8 cellular contexts compared by ENCODE assay signal in the genomic region with DNA sequence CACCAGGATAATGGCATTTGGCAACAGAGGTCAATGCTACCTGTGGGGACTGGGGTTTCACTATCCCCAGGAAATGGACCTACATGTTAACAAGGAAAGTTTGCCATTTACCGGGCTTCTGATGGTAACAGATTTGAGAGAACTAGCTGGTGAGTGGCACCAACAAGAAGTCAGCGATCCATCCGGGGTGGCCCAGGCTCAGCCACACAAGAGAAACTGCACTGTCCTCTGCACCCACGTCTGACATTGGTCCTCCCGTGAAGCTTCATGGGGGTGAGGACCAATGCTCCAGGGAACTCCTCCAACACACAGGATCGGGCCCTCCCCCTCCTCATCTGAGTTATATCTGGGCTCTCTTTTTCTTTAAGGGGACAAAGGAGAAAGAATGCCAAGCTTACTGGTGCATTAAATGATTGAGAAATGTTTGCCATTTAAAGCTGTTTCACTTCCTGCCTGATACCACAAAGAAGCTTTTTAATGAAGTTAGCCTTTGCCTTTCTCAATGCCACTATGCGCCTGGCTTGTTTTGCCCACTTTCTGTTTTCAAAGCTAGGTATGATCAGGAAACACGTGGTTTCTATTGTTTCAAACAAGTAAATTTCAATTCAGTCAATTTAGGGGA.
DNase-seq lines count a peak whose midpoint lies in the region; ATAC-seq and TF ChIP-seq lines count a peak whose summit lies in the region.

No MANE protein-coding gene starts in this region.

- peak overlapping the region; percentile 10 for H3K4me3 ChIP-seq in CD8-positive, alpha-beta memory T cell (ENCODE audit: low read length)
- peak overlapping the region; percentile 16 for H3K4me3 ChIP-seq in osteoblast (ENCODE audit: insufficient read depth, low read length)
- no peak overlapping the region for H3K4me3 ChIP-seq in right atrium auricular region

- H3K79me2 ChIP-seq in osteoblast (ENCODE audit: insufficient read depth, low read length), result no peaks in the 10 kb centered on the region

- H3K4me1 Mint-ChIP-seq in CD8-positive, alpha-beta memory T cell, result peaks cover 89 to 100% (median 98%) of the 10 kb centered on the region in 3 donors
- peaks cover 96% of the 10 kb centered on the region for H3K4me1 Mint-ChIP-seq in activated CD8-positive, alpha-beta T cell treated with anti-CD3 and anti-CD28 coated beads, Interleukin-2, amount 10 ng/mL, durations not matched to agents 7 days and 5 days (ENCODE audit: low read depth)

- TF ChIP-seq CTCF in osteoblast (IDR thresholded peaks at IDR 0.05; ENCODE audit: extremely low read depth, low read depth, low read length), result no peak
- no peak for TF ChIP-seq CTCF in right atrium auricular region (IDR thresholded peaks at IDR 0.05)

- H3K27me3 Mint-ChIP-seq in CD8-positive, alpha-beta memory T cell, result no peaks in the 10 kb centered on the region
- no peaks in the 10 kb centered on the region for H3K27me3 Mint-ChIP-seq in activated CD8-positive, alpha-beta T cell treated with anti-CD3 and anti-CD28 coated beads, Interleukin-2, amount 10 ng/mL, durations not matched to agents 7 days and 5 days (ENCODE audit: low read depth)

- H3K9me3 Mint-ChIP-seq in CD8-positive, alpha-beta memory T cell, result no peaks in the 10 kb centered on the region
- no peaks in the 10 kb centered on the region for H3K9me3 Mint-ChIP-seq in activated CD8-positive, alpha-beta T cell treated with anti-CD3 and anti-CD28 coated beads, Interleukin-2, amount 10 ng/mL, durations not matched to agents 7 days and 5 days (ENCODE audit: insufficient read depth)

- H3K27ac Mint-ChIP-seq in CD8-positive, alpha-beta memory T cell, result peak overlapping the region; percentile 86 to 99 (median 96)
- H3K27ac Mint-ChIP-seq in activated CD8-positive, alpha-beta T cell treated with anti-CD3 and anti-CD28 coated beads, Interleukin-2, amount 10 ng/mL, durations not matched to agents 7 days and 5 days, result peak overlapping the region; percentile 93

- no peak overlapping the region for H2AFZ ChIP-seq in osteoblast (ENCODE audit: low read length)

- peak overlapping the region; percentile 27 for H3K27ac ChIP-seq in CD8-positive, alpha-beta memory T cell (ENCODE audit: low read depth, low read length)
- no peak overlapping the region for H3K27ac ChIP-seq in osteoblast (ENCODE audit: low read depth, low read length)
- peak overlapping the region in 1 of 2 donors; percentile 9 for H3K27ac ChIP-seq in right atrium auricular region

- ATAC-seq in GM19372 (IDR thresholded peaks at IDR 0.05; ENCODE audit: low read depth, unreplicated experiment) (peak; percentile 45), HG03354 (IDR thresholded peaks at IDR 0.05; ENCODE audit: poor library complexity, severe bottlenecking, unreplicated experiment) (peak; percentile 66)
- peak; percentile 28 for ATAC-seq in activated CD8-positive, alpha-beta T cell treated with anti-CD3 and anti-CD28 coated beads, Interleukin-2, amount 10 ng/mL, durations not matched to agents 7 days and 5 days

- H4K20me1 ChIP-seq in osteoblast (ENCODE audit: insufficient read depth, low read length), result no peaks in the 10 kb centered on the region

- POLR2A ChIA-PET in CD8-positive, alpha-beta memory T cell (lab: Charles Lee), result interaction anchor here (0.5 to 2.3 kb wide), 7 partner anchors 10 to 1274 kb away, joined by 3 to 20 read pairs (median 6); a partner anchor contains a TSS
- POLR2A ChIA-PET in activated CD8-positive, alpha-beta T cell treated with anti-CD3 and anti-CD28 coated beads, Interleukin-2, amount 10 ng/mL, durations not matched to agents 7 days and 5 days (lab: Charles Lee), result interaction anchor here (0.8 to 1.1 kb wide), 6 partner anchors 11 to 207 kb away, joined by 3 to 7 read pairs (median 4); a partner anchor contains a TSS

- DNase-seq in CD8-positive, alpha-beta memory T cell, result peak in 2 of 5 donors; percentile 54 to 58
- DNase-seq in activated CD8-positive, alpha-beta T cell treated with anti-CD3 and anti-CD28 coated beads, Interleukin-2, amount 10 ng/mL, durations not matched to agents 7 days and 5 days, result peak; percentile 65
- DNase-seq in osteoblast (ENCODE audit: insufficient read length, low spot score, missing footprints), result no peak
- DNase-seq in NCI-H1048 (lab: John Stamatoyannopoulos, UW), result no peak
- no peak for DNase-seq in nucleus accumbens (lab: John Stamatoyannopoulos, UW)
- no peak for DNase-seq in right atrium auricular region (ENCODE audit: low spot score)

- CTCF ChIA-PET in CD8-positive, alpha-beta memory T cell (lab: Charles Lee), result interaction anchor here (0.9 to 2.5 kb wide), 6 partner anchors 9 to 205 kb away, joined by 3 to 12 read pairs (median 5); no protein-coding TSS in a partner anchor
- CTCF ChIA-PET in activated CD8-positive, alpha-beta T cell treated with anti-CD3 and anti-CD28 coated beads, Interleukin-2, amount 10 ng/mL, durations not matched to agents 7 days and 5 days (lab: Charles Lee), result interaction anchor here (0.6 to 1.3 kb wide), 7 partner anchors 12 to 910 kb away, joined by 3 to 8 read pairs (median 3); no protein-coding TSS in a partner anchor

- H3K4me2 ChIP-seq in osteoblast (ENCODE audit: insufficient read depth, low read length), result peak overlapping the region; percentile 61

- no peaks in the 10 kb centered on the region for H3K36me3 Mint-ChIP-seq in CD8-positive, alpha-beta memory T cell
- peaks cover 29% of the 10 kb centered on the region for H3K36me3 Mint-ChIP-seq in activated CD8-positive, alpha-beta T cell treated with anti-CD3 and anti-CD28 coated beads, Interleukin-2, amount 10 ng/mL, durations not matched to agents 7 days and 5 days (ENCODE audit: low read depth)

- H3K27me3 ChIP-seq in CD8-positive, alpha-beta memory T cell (ENCODE audit: insufficient read depth, low read length, poor library complexity, severe bottlenecking), result no peaks in the 10 kb centered on the region
- H3K27me3 ChIP-seq in osteoblast (ENCODE audit: insufficient read depth, low read length) (peaks cover 5% of the 10 kb centered on the region), right atrium auricular region (no peaks in the 10 kb centered on the region)

- peak overlapping the region; percentile 47 to 85 (median 84) for H3K4me3 Mint-ChIP-seq in CD8-positive, alpha-beta memory T cell
- H3K4me3 Mint-ChIP-seq in activated CD8-positive, alpha-beta T cell treated with anti-CD3 and anti-CD28 coated beads, Interleukin-2, amount 10 ng/mL, durations not matched to agents 7 days and 5 days, result peak overlapping the region; percentile 55

- H3K4me1 ChIP-seq in CD8-positive, alpha-beta memory T cell (ENCODE audit: insufficient read depth, low read length), result peaks cover 54% of the 10 kb centered on the region
- H3K4me1 ChIP-seq in osteoblast (ENCODE audit: insufficient read depth, low read length) (peaks cover 10% of the 10 kb centered on the region), right atrium auricular region (peaks cover 0 to 43% of the 10 kb centered on the region in 2 donors)

- H3K9me3 ChIP-seq in CD8-positive, alpha-beta memory T cell (ENCODE audit: low read length), result no peaks in the 10 kb centered on the region
- H3K9me3 ChIP-seq in osteoblast (ENCODE audit: low read depth, low read length) (no peaks in the 10 kb centered on the region), right atrium auricular region (no peaks in the 10 kb centered on the region)

- H3K36me3 ChIP-seq in CD8-positive, alpha-beta memory T cell (ENCODE audit: insufficient read depth, low read length), result no peaks in the 10 kb centered on the region
- no peaks in the 10 kb centered on the region for H3K36me3 ChIP-seq in osteoblast (ENCODE audit: insufficient read depth, low read length)
- no peaks in the 10 kb centered on the region for H3K36me3 ChIP-seq in right atrium auricular region

Comparison
In these comparisons a context has a peak if more than half of its experiments do, and no peak if none do; other contexts are left out.
1. H3K4me3 ChIP-seq: peak in CD8-positive, alpha-beta memory T cell (single experiment) and osteoblast (single experiment); none in right atrium auricular region (0 of 2).
2. Peak in every context shown above with its lines, with median percentiles within 50 percentile points of each other: ATAC-seq.